Comparison of ENCODE assay signal across 8 cellular contexts in the genomic region with DNA sequence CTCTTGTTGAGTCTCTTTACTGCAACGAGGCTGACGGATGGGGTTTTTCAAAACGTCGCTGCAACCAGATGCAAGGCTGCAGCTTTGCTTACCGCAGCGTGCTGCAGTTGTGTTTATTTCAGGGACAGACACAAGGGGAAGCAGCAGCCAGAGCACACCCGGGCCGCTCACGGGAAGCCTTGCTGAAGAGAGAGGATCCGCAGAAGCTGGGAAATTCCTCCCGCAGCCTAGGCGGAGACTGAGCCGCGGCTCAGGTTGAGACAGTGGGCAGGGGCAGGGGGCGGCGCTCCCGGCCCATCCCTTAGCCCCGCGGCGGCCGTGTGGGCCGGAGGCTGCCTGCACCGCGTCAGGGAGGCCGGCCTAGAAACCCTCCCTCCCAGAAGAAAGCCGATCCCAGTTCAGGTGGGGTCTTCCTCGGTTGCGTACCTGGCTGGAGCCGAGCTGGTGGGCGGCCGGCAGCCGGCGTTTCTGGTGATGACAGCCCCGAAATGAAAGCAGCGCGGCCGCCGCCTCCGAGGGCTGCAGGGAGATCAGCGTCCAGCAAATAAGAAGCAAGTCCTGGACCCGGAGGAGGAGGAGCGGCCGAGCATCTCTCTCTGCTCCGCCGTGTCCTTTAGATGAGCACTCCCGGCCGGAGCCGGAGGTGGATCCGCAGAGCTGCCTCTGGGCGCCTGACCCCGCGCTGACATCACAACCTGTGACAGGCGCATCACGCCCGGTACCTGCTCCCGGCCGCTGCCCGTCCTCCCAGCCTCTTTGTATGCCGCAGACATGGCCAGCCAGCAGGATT. TPM values are rescaled to one million over a fixed set of nuclear protein-coding genes. Genes with fewer than 3 reads are reported as not detected.
DNase-seq lines count a peak whose midpoint lies in the region; ATAC-seq and TF ChIP-seq lines count a peak whose summit lies in the region.

Gene FRY (plus strand): TSS at position 750 of the 790 bp plus-strand sequence. CDS start 22 bp downstream, at position 772.

- H3K36me3 ChIP-seq in ectodermal cell (ENCODE audit: control insufficient read depth, insufficient read depth, low read length): no peaks in the 10 kb centered on the region
- H3K36me3 ChIP-seq in lower lobe of right lung: no peaks in the 10 kb centered on the region

- H3K4me3 ChIP-seq in ectodermal cell (ENCODE audit: insufficient read depth, low read depth, low read length): peak within 1 kb of the TSS; percentile 66
- peak within 1 kb of the TSS; percentile 74 for H3K4me3 ChIP-seq in lower lobe of right lung

- no peak for TF ChIP-seq CTCF in lower lobe of right lung (IDR thresholded peaks at IDR 0.05)

- no peaks in the 10 kb centered on the region for H3K36me3 Mint-ChIP-seq in activated CD4-positive, alpha-beta memory T cell treated with anti-CD3 and anti-CD28 coated beads for 36 hours

- H3K4me1 ChIP-seq in ectodermal cell (ENCODE audit: control insufficient read depth, insufficient read depth, low read length) (peaks cover 21% of the 10 kb centered on the region), lower lobe of right lung (peaks cover 16% of the 10 kb centered on the region)

- intact Hi-C loops in activated CD4-positive, alpha-beta memory T cell treated with anti-CD3 and anti-CD28 coated beads for 36 hours (cut with micrococcal nuclease): loop anchor here (2.0 kb wide), 3 partner anchors 16 to 278 kb away; no protein-coding TSS in a partner anchor
- intact Hi-C loops in lower lobe of right lung (cut with DNase I): no loop called here

- DNase-seq in ACHN: peak; percentile 42
- DNase-seq in NCI-H510A (lab: John Stamatoyannopoulos, UW): peak; percentile 62
- peak; percentile 69 for DNase-seq in activated CD4-positive, alpha-beta memory T cell treated with anti-CD3 and anti-CD28 coated beads for 36 hours
- peak; percentile 81 for DNase-seq in lower lobe of right lung
- DNase-seq in stimulated activated CD4-positive, alpha-beta T cell treated with anti-CD3 and anti-CD28 coated beads, TNF-alpha, amount 100 ng/mL, for 24 hours (ENCODE audit: low read depth in 3 of 3): peak; percentile 1 to 38 (median 6)

- H3K27me3 ChIP-seq in ectodermal cell (ENCODE audit: control insufficient read depth, insufficient read depth, low read length, poor library complexity, severe bottlenecking) (no peaks in the 10 kb centered on the region), lower lobe of right lung (ENCODE audit: low read depth) (no peaks in the 10 kb centered on the region)

- POLR2A ChIA-PET in activated CD4-positive, alpha-beta memory T cell treated with anti-CD3 and anti-CD28 coated beads for 36 hours (lab: Charles Lee): interaction anchor here (1.0 to 1.7 kb wide), 2 partner anchors 10 to 17 kb away, joined by 3 to 4 read pairs; no protein-coding TSS in a partner anchor

- peak; percentile 73 for ATAC-seq in GM18858 (IDR thresholded peaks at IDR 0.05; ENCODE audit: unreplicated experiment)
- ATAC-seq in HG03064 (IDR thresholded peaks at IDR 0.05; ENCODE audit: low read depth, unreplicated experiment): peak; percentile 78
- ATAC-seq in lower lobe of right lung: peak; percentile 84 to 88

- H3K4me3 Mint-ChIP-seq in activated CD4-positive, alpha-beta memory T cell treated with anti-CD3 and anti-CD28 coated beads for 36 hours: peak within 1 kb of the TSS; percentile 88

- WGBS in ectodermal cell, 2 experiments: 0% methylated on average over 59 of the region's 59 CpGs

- H3K27me3 Mint-ChIP-seq in activated CD4-positive, alpha-beta memory T cell treated with anti-CD3 and anti-CD28 coated beads for 36 hours: peaks cover 4% of the 10 kb centered on the region

- H3K9me3 ChIP-seq in ectodermal cell (ENCODE audit: control insufficient read depth, low read length) (no peaks in the 10 kb centered on the region), lower lobe of right lung (no peaks in the 10 kb centered on the region)

- no peaks in the 10 kb centered on the region for H3K9me3 Mint-ChIP-seq in activated CD4-positive, alpha-beta memory T cell treated with anti-CD3 and anti-CD28 coated beads for 36 hours

- H3K27ac ChIP-seq in ectodermal cell (ENCODE audit: insufficient read depth, low read depth, low read length, poor library complexity, severe bottlenecking) (peak within 1 kb of the TSS; percentile 90), lower lobe of right lung (peak within 1 kb of the TSS; percentile 73)

- in situ Hi-C loops in ACHN (cut with HindIII; ENCODE audit: low pct_ligation_motif_present, low pct_unique_long_range_greater_than_20kb, low sequenced_read_pairs): no loop called here

- H3K27ac Mint-ChIP-seq in activated CD4-positive, alpha-beta memory T cell treated with anti-CD3 and anti-CD28 coated beads for 36 hours: peak within 1 kb of the TSS; percentile 53

- CTCF ChIA-PET in activated CD4-positive, alpha-beta memory T cell treated with anti-CD3 and anti-CD28 coated beads for 36 hours (lab: Charles Lee): interaction anchor here (0.7 to 2.9 kb wide), 5 partner anchors 8 to 188 kb away, joined by 3 to 11 read pairs (median 4); no protein-coding TSS in a partner anchor

- H3K4me1 Mint-ChIP-seq in activated CD4-positive, alpha-beta memory T cell treated with anti-CD3 and anti-CD28 coated beads for 36 hours (ENCODE audit: low read depth): peaks cover 25% of the 10 kb centered on the region

RNA-seq across cellular contexts. Expression of gene FRY, which starts in this region (rescaled TPM):
- total RNA-seq in activated CD4-positive, alpha-beta memory T cell treated with anti-CD3 and anti-CD28 coated beads for 36 hours: 1 to 10 TPM; 4.4 to 5.3 TPM
- 9.8 TPM for polyA plus RNA-seq in ectodermal cell (2013, experiment 1 of 4)
- polyA plus RNA-seq in ectodermal cell (2013, experiment 2 of 4): 10.2 TPM
- polyA plus RNA-seq in ectodermal cell (2013, experiment 3 of 4): 5.4 TPM
- polyA plus RNA-seq in ectodermal cell (2013, experiment 4 of 4): 6.3 TPM
- 93.7 TPM for total RNA-seq in lower lobe of right lung

Comparison
In these comparisons a context has a peak if more than half of its experiments do, and no peak if none do; other contexts are left out.
1. Peak in every context shown above with its lines: DNase-seq, ATAC-seq, H3K4me3 ChIP-seq and H3K27ac ChIP-seq.
2. RNA of gene FRY (total RNA-seq): 93.7 TPM in lower lobe of right lung (single experiment); 4.4 to 5.3 TPM in activated CD4-positive, alpha-beta memory T cell treated with anti-CD3 and anti-CD28 coated beads for 36 hours; every median in the first group is over 10 times any median in the second.
3. DNase-seq: peak in every context shown above with its lines; median percentile 81 in lower lobe of right lung; 69 in activated CD4-positive, alpha-beta memory T cell treated with anti-CD3 and anti-CD28 coated beads for 36 hours; 62 in NCI-H510A; 42 in ACHN; 6 in stimulated activated CD4-positive, alpha-beta T cell treated with anti-CD3 and anti-CD28 coated beads, TNF-alpha, amount 100 ng/mL, for 24 hours.